Comparison of ENCODE assay signal across 1 cellular context in the genomic region with DNA sequence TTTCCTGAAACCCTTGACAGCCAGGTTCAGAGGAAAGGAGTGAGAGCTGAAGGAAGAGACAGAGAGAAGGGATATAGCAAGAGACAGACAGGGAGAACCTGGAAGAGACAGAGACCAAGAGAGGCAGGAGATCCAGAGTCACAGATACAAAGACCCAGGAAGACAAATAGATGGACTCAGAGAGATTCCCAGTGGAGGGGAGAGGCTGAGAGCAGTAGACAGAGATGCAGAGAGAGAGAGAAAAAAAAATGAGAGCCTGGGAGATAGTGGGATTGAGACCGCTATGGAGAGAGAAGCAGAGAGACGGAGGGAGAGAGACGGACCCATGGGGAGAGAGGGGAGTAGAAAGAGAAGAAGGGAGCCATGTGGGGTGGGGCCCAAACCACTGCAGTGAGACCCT.
TF ChIP-seq lines count a peak whose summit lies in the region.

No MANE protein-coding gene starts in this region.

TF ChIP-seq in A549, 52 proteins besides CTCF, POLR2A, EP300 and RAD21:
- no peak for TF ChIP-seq JUN (IDR thresholded peaks at IDR 0.05)
